1 cellular context compared by ENCODE assay signal in genomic region chr12:104669057-104669770, GRCh38.
TF ChIP-seq lines count a peak whose summit lies in the region.

No MANE protein-coding gene starts in this region.

TF ChIP-seq in K562, 482 proteins besides CTCF, POLR2A, EP300 and RAD21 (continued from another document):
- TF ChIP-seq ESRRA (IDR thresholded peaks at IDR 0.05; ENCODE audit: borderline replicate concordance, low read depth) = peak; percentile 22; the same call in 1 of the 2 replicates
- TF ChIP-seq THAP12 (CRISPR knock-in tag; IDR thresholded peaks at IDR 0.05) = no peak
- no peak for TF ChIP-seq ZNF778 (CRISPR knock-in tag; IDR thresholded peaks at IDR 0.05)
- TF ChIP-seq STAT5A (IDR thresholded peaks at IDR 0.05; ENCODE audit: borderline replicate concordance, low read length) = no peak
TF ChIP-seq in K562: peak in this region for 4.
